Comparison of ENCODE assay signal across 8 cellular contexts in genomic region chr1:54200519-54200997, GRCh38. TPM values are rescaled to one million over a fixed set of nuclear protein-coding genes. Genes with fewer than 3 reads are reported as not detected.
DNase-seq lines count a peak whose midpoint lies in the region; ATAC-seq and TF ChIP-seq lines count a peak whose summit lies in the region.

No MANE protein-coding gene starts in this region.

- peak; percentile 16 for ATAC-seq in HG02642 (IDR thresholded peaks at IDR 0.05; ENCODE audit: poor library complexity, unreplicated experiment)
- ATAC-seq in stimulated activated effector memory CD8-positive, alpha-beta T cell treated with anti-CD3 and anti-CD28 coated beads, Interleukin-12 subunit alpha, Interleukin-12 subunit beta, amount 100 ng/mL, for 72 hours = peak; percentile 20

- no peak for DNase-seq in activated CD4-positive, alpha-beta memory T cell treated with anti-CD3 and anti-CD28 coated beads for 36 hours
- DNase-seq in hepatocyte (ENCODE audit: low spot score) (no peak), DMS 273 (lab: John Stamatoyannopoulos, UW; ENCODE audit: unreplicated experiment) (no peak), ecto neural progenitor cell (ENCODE audit: low spot score) (no peak), MV-4-11 (lab: John Stamatoyannopoulos, UW) (no peak)
- no peak for DNase-seq in stimulated activated effector memory CD8-positive, alpha-beta T cell treated with anti-CD3 and anti-CD28 coated beads, Interleukin-12 subunit alpha, Interleukin-12 subunit beta, amount 100 ng/mL, for 72 hours (ENCODE audit: low spot score in 2 of 2)

- H3K4me2 ChIP-seq in DOHH2 (ENCODE audit: low read length) (peak overlapping the region; percentile 92), hepatocyte (peak overlapping the region; percentile 84)

- peak overlapping the region; percentile 84 for H3K4me3 ChIP-seq in DOHH2 (ENCODE audit: low read length)
- peak overlapping the region; percentile 63 for H3K4me3 ChIP-seq in hepatocyte

- intact Hi-C loops in activated CD4-positive, alpha-beta memory T cell treated with anti-CD3 and anti-CD28 coated beads for 36 hours (cut with micrococcal nuclease) = loop anchor here (1.0 to 2.0 kb wide), 5 partner anchors 30 to 288 kb away; partner anchors contain the start of genes SSBP3, TCEANC2 and TMEM59

- peaks cover 31% of the 10 kb centered on the region for H3K4me1 ChIP-seq in DOHH2 (ENCODE audit: control insufficient read depth, low read length)
- peaks cover 10% of the 10 kb centered on the region for H3K4me1 ChIP-seq in hepatocyte (ENCODE audit: insufficient read depth)

- H3K36me3 ChIP-seq in DOHH2 (ENCODE audit: control insufficient read depth, low read length) = peaks cover 47% of the 10 kb centered on the region
- no peaks in the 10 kb centered on the region for H3K36me3 ChIP-seq in hepatocyte (replicated peaks; ENCODE audit: insufficient read depth, low read depth)

- H3K27ac ChIP-seq in DOHH2 (ENCODE audit: low read depth, low read length) (peak overlapping the region; percentile 26), hepatocyte (peak overlapping the region; percentile 63)

- no peaks in the 10 kb centered on the region for H3K9me3 Mint-ChIP-seq in activated CD4-positive, alpha-beta memory T cell treated with anti-CD3 and anti-CD28 coated beads for 36 hours
- H3K9me3 Mint-ChIP-seq in stimulated activated effector memory CD8-positive, alpha-beta T cell treated with anti-CD3 and anti-CD28 coated beads, Interleukin-12 subunit alpha, Interleukin-12 subunit beta, amount 100 ng/mL, for 72 hours = no peaks in the 10 kb centered on the region

- no peaks in the 10 kb centered on the region for H3K9me3 ChIP-seq in DOHH2 (ENCODE audit: control insufficient read depth, insufficient read depth, low read length)
- no peaks in the 10 kb centered on the region for H3K9me3 ChIP-seq in hepatocyte (ENCODE audit: low read depth)

- H3K27me3 ChIP-seq in DOHH2 (ENCODE audit: control insufficient read depth, low read length) = no peaks in the 10 kb centered on the region
- H3K27me3 ChIP-seq in hepatocyte = no peaks in the 10 kb centered on the region

- no peaks in the 10 kb centered on the region for H3K27me3 Mint-ChIP-seq in activated CD4-positive, alpha-beta memory T cell treated with anti-CD3 and anti-CD28 coated beads for 36 hours

- peak overlapping the region; percentile 75 for H3K27ac Mint-ChIP-seq in activated CD4-positive, alpha-beta memory T cell treated with anti-CD3 and anti-CD28 coated beads for 36 hours
- peak overlapping the region; percentile 92 for H3K27ac Mint-ChIP-seq in stimulated activated effector memory CD8-positive, alpha-beta T cell treated with anti-CD3 and anti-CD28 coated beads, Interleukin-12 subunit alpha, Interleukin-12 subunit beta, amount 100 ng/mL, for 72 hours

- H4K20me1 ChIP-seq in DOHH2 (ENCODE audit: control insufficient read depth, insufficient read depth, low read depth, low read length) = peaks cover 16% of the 10 kb centered on the region; the same call in 1 of the 2 replicates
- H4K20me1 ChIP-seq in hepatocyte (ENCODE audit: insufficient read depth, poor library complexity, severe bottlenecking) = no peaks in the 10 kb centered on the region

- 2% methylated on average over 15 of the region's 15 CpGs for WGBS in hepatocyte (ENCODE audit: low lambda C conversion rate, missing lambda C conversion rate)

- CTCF ChIA-PET in activated CD4-positive, alpha-beta memory T cell treated with anti-CD3 and anti-CD28 coated beads for 36 hours (lab: Charles Lee) = interaction anchor here (0.8 to 3.6 kb wide), 4 partner anchors 11 to 592 kb away, joined by 3 to 16 read pairs (median 10); no protein-coding TSS in a partner anchor

- peaks cover 29% of the 10 kb centered on the region for H3K4me1 Mint-ChIP-seq in activated CD4-positive, alpha-beta memory T cell treated with anti-CD3 and anti-CD28 coated beads for 36 hours (ENCODE audit: low read depth)
- H3K4me1 Mint-ChIP-seq in stimulated activated effector memory CD8-positive, alpha-beta T cell treated with anti-CD3 and anti-CD28 coated beads, Interleukin-12 subunit alpha, Interleukin-12 subunit beta, amount 100 ng/mL, for 72 hours = peaks cover 30% of the 10 kb centered on the region

- no peak for TF ChIP-seq CTCF in DOHH2 (IDR thresholded peaks at IDR 0.05; ENCODE audit: low read depth, low read length, poor library complexity, severe bottlenecking)
- no peak for TF ChIP-seq CTCF in hepatocyte (IDR thresholded peaks at IDR 0.05; ENCODE audit: poor library complexity)

- H3K36me3 Mint-ChIP-seq in activated CD4-positive, alpha-beta memory T cell treated with anti-CD3 and anti-CD28 coated beads for 36 hours = peaks cover 13% of the 10 kb centered on the region
- peaks cover 41% of the 10 kb centered on the region for H3K36me3 Mint-ChIP-seq in stimulated activated effector memory CD8-positive, alpha-beta T cell treated with anti-CD3 and anti-CD28 coated beads, Interleukin-12 subunit alpha, Interleukin-12 subunit beta, amount 100 ng/mL, for 72 hours

- H3F3A ChIP-seq in DOHH2 (ENCODE audit: control insufficient read depth, insufficient read depth) = no peaks in the 10 kb centered on the region

- POLR2A ChIA-PET in activated CD4-positive, alpha-beta memory T cell treated with anti-CD3 and anti-CD28 coated beads for 36 hours (lab: Charles Lee) = interaction anchor here (0.6 to 1.2 kb wide), 5 partner anchors 26 to 516 kb away, joined by 3 to 4 read pairs (median 3); no protein-coding TSS in a partner anchor

- H3K79me2 ChIP-seq in DOHH2 (ENCODE audit: control insufficient read depth, low read length) (peaks cover 63% of the 10 kb centered on the region), hepatocyte (peaks cover 39% of the 10 kb centered on the region)

- peak overlapping the region; percentile 74 for H2AFZ ChIP-seq in hepatocyte

- H3K9me2 ChIP-seq in DOHH2 (replicated peaks; ENCODE audit: control insufficient read depth, low read length) (no peaks in the 10 kb centered on the region), hepatocyte (replicated peaks; ENCODE audit: insufficient read depth) (no peaks in the 10 kb centered on the region)

- peak overlapping the region; percentile 90 for H3K4me3 Mint-ChIP-seq in activated CD4-positive, alpha-beta memory T cell treated with anti-CD3 and anti-CD28 coated beads for 36 hours
- peak overlapping the region; percentile 92 for H3K4me3 Mint-ChIP-seq in stimulated activated effector memory CD8-positive, alpha-beta T cell treated with anti-CD3 and anti-CD28 coated beads, Interleukin-12 subunit alpha, Interleukin-12 subunit beta, amount 100 ng/mL, for 72 hours

RNA-seq across cellular contexts. Expression of gene MRPL37, which starts 0.6 kb away (rescaled TPM):
- 100 to 1,000 TPM; 157 to 166 TPM for total RNA-seq in activated CD4-positive, alpha-beta memory T cell treated with anti-CD3 and anti-CD28 coated beads for 36 hours
- 60.9 and 77.4 TPM in 2 replicates for total RNA-seq in hepatocyte
- polyA plus RNA-seq in hepatocyte = 81.8 and 91.6 TPM in 2 replicates

RNA-seq across cellular contexts. Expression of gene CYB5RL, which starts 0.7 kb away (rescaled TPM):
- total RNA-seq in activated CD4-positive, alpha-beta memory T cell treated with anti-CD3 and anti-CD28 coated beads for 36 hours = 10 to 100 TPM; 12.8 to 13.0 TPM
- 3.4 and 7.5 TPM in 2 replicates for total RNA-seq in hepatocyte
- 3.1 and 4.5 TPM in 2 replicates for polyA plus RNA-seq in hepatocyte

RNA-seq across cellular contexts. Expression of gene CDCP2, which starts 47.8 kb away (rescaled TPM):
- total RNA-seq in activated CD4-positive, alpha-beta memory T cell treated with anti-CD3 and anti-CD28 coated beads for 36 hours = not detected
- not detected in 2 replicates for total RNA-seq in hepatocyte
- not detected in 2 replicates for polyA plus RNA-seq in hepatocyte
